ENCODE assay signal across 21 cellular contexts in the genomic region with DNA sequence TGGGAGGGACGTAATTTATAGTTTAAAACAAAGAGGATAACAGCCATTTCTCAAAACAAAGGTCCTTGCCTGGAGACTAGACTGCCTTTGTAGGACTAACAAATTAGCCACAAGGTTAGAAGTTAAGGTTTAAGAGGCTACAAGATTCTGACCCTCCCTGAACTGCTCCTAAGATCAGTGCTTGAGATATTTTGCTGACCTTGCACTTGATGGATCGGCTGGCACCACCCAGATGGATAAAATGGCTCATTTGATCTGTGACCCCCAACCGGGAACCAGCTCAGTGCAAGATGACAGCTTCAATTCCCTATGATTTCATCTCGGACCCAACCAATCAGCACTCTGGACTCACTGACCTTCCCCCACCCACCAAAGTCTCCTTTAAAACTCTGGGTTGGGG. TPM values are rescaled to one million over a fixed set of nuclear protein-coding genes. Genes with fewer than 3 reads are reported as not detected.
DNase-seq lines count a peak whose midpoint lies in the region; ATAC-seq, FAIRE-seq and TF ChIP-seq lines count a peak whose summit lies in the region.
"Had no signal": no experiment of that assay in that cellular context is flagged by ENCODE, and none has a peak within 500 bp of the region (broad histone marks: within the 10 kb centered on the region; RNA-seq: fewer than 3 reads in every experiment).

No MANE protein-coding gene starts in this region.

- TF ChIP-seq RAD21 in K562 (CRISPR knock-in tag; conservative IDR thresholded peaks at IDR 0.05 in 1 of 2, IDR thresholded peaks at IDR 0.05 in 1 of 2) = no peak

- no peak for ATAC-seq in K562
- no peak for ATAC-seq in stimulated activated memory B cell treated with anti-CD40 and anti-IgM and Interleukin-4, amounts not matched to agents 10 μg/mL and 1 μg/mL and 100 μg/mL, for 72 hours

- H3K4me1 ChIP-seq in DOHH2 (ENCODE audit: control insufficient read depth, low read length) = peaks cover 82% of the 10 kb centered on the region
- H3K4me1 ChIP-seq in OCI-LY1 (ENCODE audit: insufficient read depth, low read length, severe bottlenecking) = peaks cover 56% of the 10 kb centered on the region
- peaks cover 8 to 12% of the 10 kb centered on the region in 2 experiments; a peak in 4 of 5 replicates for H3K4me1 ChIP-seq in K562 (replicated peaks in 1 of 2; ENCODE audit: control insufficient read depth in 2 of 2, insufficient read depth in 2 of 2, low read length in 2 of 2)

- H3K4me3 Mint-ChIP-seq in stimulated activated memory B cell treated with anti-CD40 and anti-IgM and Interleukin-4, amounts not matched to agents 10 μg/mL and 1 μg/mL and 100 μg/mL, for 72 hours = no peak overlapping the region
- H3K4me3 Mint-ChIP-seq: B cell, HFFc6 had no signal

- intact Hi-C loops in K562 (cut with micrococcal nuclease) = no loop called here

- 85% methylated on average over 4 of the region's 4 CpGs for WGBS in K562 (ENCODE audit: insufficient coverage, low coverage, missing lambda C conversion rate)

- H3K4me2 ChIP-seq in DOHH2 (ENCODE audit: low read length) (peak overlapping the region; percentile 95), OCI-LY1 (ENCODE audit: low read length) (no peak overlapping the region), K562 (ENCODE audit: insufficient read depth, low read length) (no peak overlapping the region)
- H3K4me2 ChIP-seq: BLaER1 had no signal

- peaks cover 7% of the 10 kb centered on the region; the same call in 1 of the 2 replicates for H4K20me1 ChIP-seq in DOHH2 (ENCODE audit: control insufficient read depth, insufficient read depth, low read depth, low read length)
- no peaks in the 10 kb centered on the region for H4K20me1 ChIP-seq in OCI-LY1 (ENCODE audit: insufficient read depth, low read length)
- H4K20me1 ChIP-seq in K562 (replicated peaks; ENCODE audit: control insufficient read depth, insufficient read depth, low read length) = peaks cover 7% of the 10 kb centered on the region

- H3K9me1 ChIP-seq in K562 (ENCODE audit: control insufficient read depth, insufficient read depth, low read length) = no peaks in the 10 kb centered on the region

- POLR2A ChIA-PET in K562 (lab: Yijun Ruan, JAX) = interaction anchor here (0.6 to 1.2 kb wide), 2 partner anchors 13 to 16 kb away, joined by 3 read pairs; no protein-coding TSS in a partner anchor

- H3K36me3 ChIP-seq in DOHH2 (ENCODE audit: control insufficient read depth, low read length) (peaks cover 22% of the 10 kb centered on the region), OCI-LY1 (ENCODE audit: insufficient read depth, low read length) (peaks cover 7% of the 10 kb centered on the region), K562 (ENCODE audit: control insufficient read depth, insufficient read depth, low read length) (peaks cover 5% of the 10 kb centered on the region; the same call in 2 of the 3 replicates)

- H3K9ac ChIP-seq in OCI-LY1 (ENCODE audit: low read length) = no peak overlapping the region
- no peak overlapping the region for H3K9ac ChIP-seq in K562 (ENCODE audit: insufficient read depth in 1 of 2, low read depth in 2 of 2, low read length in 2 of 2)
- H3K9ac ChIP-seq: BLaER1, GM23248 had no signal

- no peak overlapping the region for H2AFZ ChIP-seq in OCI-LY1 (ENCODE audit: low read length)
- H2AFZ ChIP-seq in K562 (ENCODE audit: low read depth, low read length) = no peak overlapping the region
- H2AFZ ChIP-seq: GM23248 had no signal

- H3K9me3 ChIP-seq in DOHH2 (ENCODE audit: control insufficient read depth, insufficient read depth, low read length) (no peaks in the 10 kb centered on the region), OCI-LY1 (ENCODE audit: low read length) (no peaks in the 10 kb centered on the region), K562 (replicated peaks; ENCODE audit: control insufficient read depth, insufficient read depth, low read depth, low read length) (no peaks in the 10 kb centered on the region)
- H3K9me3 ChIP-seq: BLaER1, HAP-1 had no signal

- no peak for TF ChIP-seq CTCF in DOHH2 (IDR thresholded peaks at IDR 0.05; ENCODE audit: low read depth, low read length, poor library complexity, severe bottlenecking)
- no peak for TF ChIP-seq CTCF in OCI-LY1 (IDR thresholded peaks at IDR 0.05; ENCODE audit: low read length)
- no peak for TF ChIP-seq CTCF in K562 (IDR thresholded peaks at IDR 0.05 in 2 of 3, conservative IDR thresholded peaks at IDR 0.05 in 1 of 3; ENCODE audit: insufficient read depth in 2 of 3, low read depth in 1 of 3, low read length in 3 of 3)

- FAIRE-seq in K562 (lab: Jason Lieb, UNC) = no peak
- FAIRE-seq: D721Med, GM12892, H54 had no signal

- H3K27ac ChIP-seq in DOHH2 (ENCODE audit: low read depth, low read length) = peak overlapping the region; percentile 97
- peak overlapping the region; percentile 92 for H3K27ac ChIP-seq in OCI-LY1 (ENCODE audit: low read depth, low read length, poor library complexity, severe bottlenecking)
- no peak overlapping the region for H3K27ac ChIP-seq in K562 (ENCODE audit: extremely low read depth, low read depth, low read length)
- H3K27ac ChIP-seq: BLaER1, C4-2B, GM23248 had no signal

- no peaks in the 10 kb centered on the region for H3K36me3 Mint-ChIP-seq in stimulated activated memory B cell treated with anti-CD40 and anti-IgM and Interleukin-4, amounts not matched to agents 10 μg/mL and 1 μg/mL and 100 μg/mL, for 72 hours
- H3K36me3 Mint-ChIP-seq: CD4-positive, CD25-positive, alpha-beta regulatory T cell had no signal

- no peak for TF ChIP-seq EP300 in K562 (IDR thresholded peaks at IDR 0.05; ENCODE audit: low read length)

- in situ Hi-C loops in K562 (cut with MboI) = no loop called here

- peak overlapping the region; percentile 78 for H3K4me3 ChIP-seq in DOHH2 (ENCODE audit: low read length)
- no peak overlapping the region for H3K4me3 ChIP-seq in OCI-LY1 (ENCODE audit: low read depth, low read length, poor library complexity, severe bottlenecking)
- H3K4me3 ChIP-seq in K562 = no peak overlapping the region
- H3K4me3 ChIP-seq: BLaER1, GM23248, HAP-1 had no signal

- H3K27me3 Mint-ChIP-seq in stimulated activated memory B cell treated with anti-CD40 and anti-IgM and Interleukin-4, amounts not matched to agents 10 μg/mL and 1 μg/mL and 100 μg/mL, for 72 hours = no peaks in the 10 kb centered on the region
- H3K27me3 Mint-ChIP-seq: B cell; CD4-positive, CD25-positive, alpha-beta regulatory T cell; CD8-positive, alpha-beta memory T cell had no signal

- H3K79me2 ChIP-seq in DOHH2 (ENCODE audit: control insufficient read depth, low read length) (peaks cover 66% of the 10 kb centered on the region), OCI-LY1 (ENCODE audit: insufficient read depth, low read length) (peaks cover 8% of the 10 kb centered on the region), K562 (ENCODE audit: control insufficient read depth, insufficient read depth, low read length) (peaks cover 28% of the 10 kb centered on the region)

- BruUV-seq in K562 (replicated peaks; lab: Mats Ljungman, UMichigan) = no TSS peak

- H3F3A ChIP-seq in DOHH2 (ENCODE audit: control insufficient read depth, insufficient read depth) (peaks cover 34% of the 10 kb centered on the region), OCI-LY1 (ENCODE audit: insufficient read depth, low read length) (no peaks in the 10 kb centered on the region)

- no peak for TF ChIP-seq POLR2A in K562 (conservative IDR thresholded peaks at IDR 0.05)

- DNase-seq in K562 (ENCODE audit: extremely low read depth in 1 of 4, low spot score in 3 of 4) (no peak), NCI-H187 (lab: John Stamatoyannopoulos, UW) (no peak), H4 (ENCODE audit: low spot score) (no peak)
- DNase-seq in activated naive CD4-positive, alpha-beta T cell treated with Interleukin-2 at 50 U/mL for 16 hours = no peak
- DNase-seq: CD4-positive, CD25-positive, alpha-beta regulatory T cell; CD8-positive, alpha-beta memory T cell; DMS 273 treated with DMSO at 0.1 percent for 48 hours; DMS79; GF-D8; GM23248; HFFc6 had no signal

- H3K27me3 ChIP-seq in DOHH2 (ENCODE audit: control insufficient read depth, low read length) (no peaks in the 10 kb centered on the region), OCI-LY1 (ENCODE audit: insufficient read depth, low read length) (no peaks in the 10 kb centered on the region), K562 (ENCODE audit: control insufficient read depth in 2 of 2, insufficient read depth in 2 of 2, low read length in 2 of 2) (no peaks in the 10 kb centered on the region)
- H3K27me3 ChIP-seq: BLaER1 had no signal

- H3K9me3 Mint-ChIP-seq in stimulated activated memory B cell treated with anti-CD40 and anti-IgM and Interleukin-4, amounts not matched to agents 10 μg/mL and 1 μg/mL and 100 μg/mL, for 72 hours = no peaks in the 10 kb centered on the region
- H3K9me3 Mint-ChIP-seq: CD4-positive, CD25-positive, alpha-beta regulatory T cell; CD8-positive, alpha-beta memory T cell; HFFc6 had no signal

- CTCF ChIA-PET in K562 (lab: Yijun Ruan, JAX; ENCODE audit: low intra/inter-chr PET ratio) = no interaction called here

- H3K9me2 ChIP-seq in DOHH2 (replicated peaks; ENCODE audit: control insufficient read depth, low read length) (no peaks in the 10 kb centered on the region), OCI-LY1 (ENCODE audit: low read depth, low read length) (no peaks in the 10 kb centered on the region)

- H3K4me1 Mint-ChIP-seq in stimulated activated memory B cell treated with anti-CD40 and anti-IgM and Interleukin-4, amounts not matched to agents 10 μg/mL and 1 μg/mL and 100 μg/mL, for 72 hours = peaks cover 50% of the 10 kb centered on the region

- H3K27ac Mint-ChIP-seq in stimulated activated memory B cell treated with anti-CD40 and anti-IgM and Interleukin-4, amounts not matched to agents 10 μg/mL and 1 μg/mL and 100 μg/mL, for 72 hours = peak overlapping the region; percentile 60
- H3K27ac Mint-ChIP-seq: B cell; CD4-positive, CD25-positive, alpha-beta regulatory T cell; CD8-positive, alpha-beta memory T cell; HFFc6 had no signal

RNA-seq across cellular contexts. Expression of a gene that starts 3.7 kb away (rescaled TPM):
- 162 and 181 TPM in 2 replicates for total RNA-seq in K562 (2011; cell fraction: chromatin; rRNA removed; ENCODE audit: low replicate concordance)
- 102 and 117 TPM in 2 replicates for total RNA-seq in K562 (2011; cell fraction: nucleolus; rRNA removed)
- 122 and 139 TPM in 2 replicates for total RNA-seq in K562 (2011; cell fraction: nucleoplasm; rRNA removed)
- 147 and 306 TPM in 2 replicates for total RNA-seq in K562 (2014; rRNA removed)
- 173 and 193 TPM in 2 replicates for total RNA-seq in K562 (2014; rRNA removed; fragmentation: Illumina TruSeq; extraction: Trizol)
- total RNA-seq in K562 (2015; rRNA removed; fragmentation: Illumina TruSeq; extraction: Trizol) = 170 and 173 TPM in 2 replicates
- total RNA-seq in K562 (2021) = 192 and 196 TPM in 2 replicates
- polyA plus RNA-seq in K562 (2011; rRNA removed) = 95.3 and 108 TPM in 2 replicates
- 41.7 and 76.2 TPM in 2 replicates for polyA plus RNA-seq in K562 (2011; cell fraction: cytosol; rRNA removed)
- polyA plus RNA-seq in K562 (2011; cell fraction: nucleus; rRNA removed) = 118 and 127 TPM in 2 replicates
- polyA plus RNA-seq in K562 (2012) = 80.3 and 106 TPM in 2 replicates
- polyA plus RNA-seq in K562 (2014; fragmentation: Illumina TruSeq; extraction: Trizol) = 136 and 145 TPM in 2 replicates
- polyA plus RNA-seq in K562 (2014; fragmentation: Nextera tagmentation; extraction: Ambion mirVana) = 100 to 1,000 TPM in 1 of 2 experiments, 10 to 100 TPM in 1; 90.9 to 140 TPM
- polyA plus RNA-seq in K562 (2014; rRNA removed) = 103 and 122 TPM in 2 replicates
- 143 and 146 TPM in 2 replicates for polyA minus RNA-seq in K562 (2011; rRNA and poly(A)+ RNA removed)
- 72.4 and 78.6 TPM in 2 replicates for polyA minus RNA-seq in K562 (2011; cell fraction: cytosol; rRNA and poly(A)+ RNA removed)
- polyA minus RNA-seq in K562 (2011; cell fraction: nucleus; rRNA and poly(A)+ RNA removed) = 76.7 and 83.3 TPM in 2 replicates
- total RNA-seq in H4 (2014; rRNA removed; shearing (Covaris generic)) = 169 and 170 TPM in 2 replicates

RNA-seq across cellular contexts. Expression of a gene that starts 53.5 kb away (rescaled TPM):
- total RNA-seq in K562 (2011; cell fraction: chromatin; rRNA removed; ENCODE audit: low replicate concordance) = 14.6 and 42.7 TPM in 2 replicates
- 18.6 and 25.2 TPM in 2 replicates for total RNA-seq in K562 (2011; cell fraction: nucleolus; rRNA removed)
- 23.5 and 33.2 TPM in 2 replicates for total RNA-seq in K562 (2011; cell fraction: nucleoplasm; rRNA removed)
- total RNA-seq in K562 (2014; rRNA removed) (7.2 and 9.8 TPM in 2 replicates), K562 (2014; rRNA removed; fragmentation: Illumina TruSeq; extraction: Trizol) (6.7 and 6.8 TPM in 2 replicates), K562 (2015; rRNA removed; fragmentation: Illumina TruSeq; extraction: Trizol) (10.3 and 10.7 TPM in 2 replicates), K562 (2021) (18.6 and 20.0 TPM in 2 replicates)
- polyA plus RNA-seq in K562 (2011; rRNA removed) (10.9 and 16.6 TPM in 2 replicates), K562 (2014; fragmentation: Illumina TruSeq; extraction: Trizol) (16.6 and 17.4 TPM in 2 replicates), K562 (2014; fragmentation: Nextera tagmentation; extraction: Ambion mirVana) (1 to 10 TPM; 1.7 to 2.0 TPM), K562 (2014; rRNA removed) (9.9 and 10.8 TPM in 2 replicates)
- polyA plus RNA-seq in K562 (2011; cell fraction: cytosol; rRNA removed) = 10.1 and 20.0 TPM in 2 replicates
- 8.0 and 10.8 TPM in 2 replicates for polyA plus RNA-seq in K562 (2011; cell fraction: nucleus; rRNA removed)
- 14.1 and 20.7 TPM in 2 replicates for polyA plus RNA-seq in K562 (2012)
- 12.4 and 14.8 TPM in 2 replicates for polyA minus RNA-seq in K562 (2011; rRNA and poly(A)+ RNA removed)
- polyA minus RNA-seq in K562 (2011; cell fraction: cytosol; rRNA and poly(A)+ RNA removed) = 8.3 and 14.1 TPM in 2 replicates
- 4.8 and 7.8 TPM in 2 replicates for polyA minus RNA-seq in K562 (2011; cell fraction: nucleus; rRNA and poly(A)+ RNA removed)
- 15.5 and 20.9 TPM in 2 replicates for total RNA-seq in H4 (2014; rRNA removed; shearing (Covaris generic))

RNA-seq across cellular contexts. Expression of a gene that starts 53.7 kb away (rescaled TPM):
- 65.3 and 99.0 TPM in 2 replicates for total RNA-seq in K562 (2011; cell fraction: chromatin; rRNA removed; ENCODE audit: low replicate concordance)
- 78.5 and 85.1 TPM in 2 replicates for total RNA-seq in K562 (2011; cell fraction: nucleolus; rRNA removed)
- 62.5 and 66.0 TPM in 2 replicates for total RNA-seq in K562 (2011; cell fraction: nucleoplasm; rRNA removed)
- total RNA-seq in K562 (2014; rRNA removed) (121 and 182 TPM in 2 replicates), K562 (2014; rRNA removed; fragmentation: Illumina TruSeq; extraction: Trizol) (64.7 and 78.7 TPM in 2 replicates), K562 (2015; rRNA removed; fragmentation: Illumina TruSeq; extraction: Trizol) (85.4 and 89.7 TPM in 2 replicates), K562 (2021) (92.8 and 94.3 TPM in 2 replicates)
- polyA plus RNA-seq in K562 (2011; rRNA removed) (102 and 122 TPM in 2 replicates), K562 (2014; fragmentation: Illumina TruSeq; extraction: Trizol) (94.2 and 104 TPM in 2 replicates), K562 (2014; fragmentation: Nextera tagmentation; extraction: Ambion mirVana) (10 to 100 TPM; 11.4 to 19.2 TPM), K562 (2014; rRNA removed) (145 and 156 TPM in 2 replicates)
- 151 and 245 TPM in 2 replicates for polyA plus RNA-seq in K562 (2011; cell fraction: cytosol; rRNA removed)
- 122 and 181 TPM in 2 replicates for polyA plus RNA-seq in K562 (2011; cell fraction: nucleus; rRNA removed)
- polyA plus RNA-seq in K562 (2012) = 74.5 and 74.6 TPM in 2 replicates
- polyA minus RNA-seq in K562 (2011; rRNA and poly(A)+ RNA removed) = 72.8 and 90.4 TPM in 2 replicates
- polyA minus RNA-seq in K562 (2011; cell fraction: cytosol; rRNA and poly(A)+ RNA removed) = 30.5 and 44.8 TPM in 2 replicates
- 45.0 and 45.4 TPM in 2 replicates for polyA minus RNA-seq in K562 (2011; cell fraction: nucleus; rRNA and poly(A)+ RNA removed)
- total RNA-seq in H4 (2014; rRNA removed; shearing (Covaris generic)) = 79.3 and 96.1 TPM in 2 replicates
